In genomic region chr17:43784628-43785101, GRCh38 we compare ENCODE assay signal across 16 cellular contexts. TPM values are rescaled to one million over a fixed set of nuclear protein-coding genes. Genes with fewer than 3 reads are reported as not detected.
DNase-seq lines count a peak whose midpoint lies in the region; ATAC-seq and TF ChIP-seq lines count a peak whose summit lies in the region.
"Had no signal": no experiment of that assay in that cellular context is flagged by ENCODE, and none has a peak within 500 bp of the region (broad histone marks: within the 10 kb centered on the region; RNA-seq: fewer than 3 reads in every experiment).

No MANE protein-coding gene starts in this region.

- H3K79me2 ChIP-seq in GM23248 (ENCODE audit: insufficient read depth) (no peaks in the 10 kb centered on the region), smooth muscle cell (ENCODE audit: low read depth) (no peaks in the 10 kb centered on the region), Karpas-422 (ENCODE audit: low read length) (no peaks in the 10 kb centered on the region)

- H3K9ac ChIP-seq in GM23248 (peak overlapping the region; percentile 47), smooth muscle cell (ENCODE audit: low read depth) (peak overlapping the region; percentile 31), Karpas-422 (ENCODE audit: low read length) (no peak overlapping the region)
- H3K9ac ChIP-seq: neural progenitor cell had no signal

- in situ Hi-C loops in GM23248 (cut with MboI) = no loop called here

- H3K9me3 ChIP-seq in GM23248 (ENCODE audit: low read depth) = no peaks in the 10 kb centered on the region
- no peaks in the 10 kb centered on the region for H3K9me3 ChIP-seq in smooth muscle cell (replicated peaks; ENCODE audit: low read depth)
- no peaks in the 10 kb centered on the region for H3K9me3 ChIP-seq in Karpas-422 (ENCODE audit: low read length)
- H3K9me3 ChIP-seq: heart left ventricle, left lung, thoracic aorta had no signal

- WGBS in GM23248 (ENCODE audit: low coverage in 1 of 2, low lambda C conversion rate in 2 of 2, missing lambda C conversion rate in 2 of 2), 2 experiments = 22 to 23% methylated on average over 5 of the region's 5 CpGs
- WGBS in smooth muscle cell (ENCODE audit: low lambda C conversion rate) = 36% methylated on average over 5 of the region's 5 CpGs

- TF ChIP-seq CTCF in fibroblast of the aortic adventitia (IDR thresholded peaks at IDR 0.05; ENCODE audit: insufficient read depth, low read length) = no peak
- no peak for TF ChIP-seq CTCF in smooth muscle cell (IDR thresholded peaks at IDR 0.05; ENCODE audit: borderline replicate concordance, insufficient read depth, poor library complexity, severe bottlenecking)

- intact Hi-C loops in left cardiac atrium (cut with DNase I) = no loop called here

- peaks cover 18% of the 10 kb centered on the region for H3F3A ChIP-seq in GM23248 (ENCODE audit: insufficient read depth)
- H3F3A ChIP-seq in smooth muscle cell (ENCODE audit: low read depth) = peaks cover 1% of the 10 kb centered on the region

- no peaks in the 10 kb centered on the region for H4K20me1 ChIP-seq in GM23248 (ENCODE audit: insufficient read depth)
- no peaks in the 10 kb centered on the region for H4K20me1 ChIP-seq in smooth muscle cell (ENCODE audit: low read depth)
- H4K20me1 ChIP-seq in Karpas-422 (ENCODE audit: insufficient read depth, low read depth, low read length) = no peaks in the 10 kb centered on the region

- H2AFZ ChIP-seq in GM23248 (0 out of 2 replicates have a peak overlapping the region, but pooled peaks have one; percentile 7), smooth muscle cell (ENCODE audit: low read depth) (peak overlapping the region; percentile 54), Karpas-422 (ENCODE audit: low read length) (no peak overlapping the region)
- H2AFZ ChIP-seq: neural progenitor cell had no signal

- H3K27me3 ChIP-seq in GM23248 (replicated peaks; ENCODE audit: insufficient read depth) (peaks cover 23% of the 10 kb centered on the region), smooth muscle cell (ENCODE audit: low read depth) (no peaks in the 10 kb centered on the region), Karpas-422 (ENCODE audit: low read length) (no peaks in the 10 kb centered on the region)
- H3K27me3 ChIP-seq: heart left ventricle, left lung had no signal

- no peak for ATAC-seq in left cardiac atrium
- ATAC-seq: left lung had no signal

- peaks cover 20% of the 10 kb centered on the region for H3K4me1 ChIP-seq in GM23248 (ENCODE audit: insufficient read depth)
- H3K4me1 ChIP-seq in smooth muscle cell (ENCODE audit: low read depth) = no peaks in the 10 kb centered on the region
- peaks cover 15% of the 10 kb centered on the region for H3K4me1 ChIP-seq in Karpas-422 (ENCODE audit: low read length)

- H3K27ac ChIP-seq in GM23248 (peak overlapping the region; percentile 78), smooth muscle cell (ENCODE audit: low read depth) (peak overlapping the region; percentile 87), Karpas-422 (ENCODE audit: low read length) (no peak overlapping the region)
- H3K27ac ChIP-seq: heart left ventricle, left lung, neural progenitor cell, thoracic aorta had no signal

- no peaks in the 10 kb centered on the region for H3K9me2 ChIP-seq in GM23248 (ENCODE audit: insufficient read depth)
- no peaks in the 10 kb centered on the region for H3K9me2 ChIP-seq in Karpas-422 (replicated peaks; ENCODE audit: insufficient read depth, low read length)

- H3K4me3 ChIP-seq in GM23248 = no peak overlapping the region
- H3K4me3 ChIP-seq in fibroblast of the aortic adventitia (ENCODE audit: low read depth, low read length) = no peak overlapping the region
- H3K4me3 ChIP-seq in smooth muscle cell = no peak overlapping the region
- H3K4me3 ChIP-seq in Karpas-422 (ENCODE audit: low read length) = no peak overlapping the region
- H3K4me3 ChIP-seq: heart left ventricle, left lung, neural progenitor cell, thoracic aorta had no signal

- DNase-seq in GM23248 (peak; percentile 91), amniotic epithelial cell (ENCODE audit: low read depth) (peak; percentile 81), fibroblast of the aortic adventitia (ENCODE audit: low read depth) (peak; percentile 79), smooth muscle cell (lab: John Stamatoyannopoulos, UW; ENCODE audit: unreplicated experiment) (no peak), Karpas-422 (no peak), left cardiac atrium (no peak), MV-4-11 (lab: John Stamatoyannopoulos, UW) (no peak)
- DNase-seq in activated CD8-positive, alpha-beta memory T cell treated with anti-CD3 and anti-CD28 coated beads, Interleukin-2, amount 50 U/mL, for 4 hours = no peak
- DNase-seq: activated naive CD4-positive, alpha-beta T cell treated with anti-CD3 and anti-CD28 coated beads, Interleukin-2, amount 50 U/mL, for 16 hours; heart left ventricle; left lung; NCI-H187; NCI-H748 treated with DMSO at 0.1 percent for 48 hours; Right ventricle myocardium superior had no signal

- H3K4me2 ChIP-seq in GM23248 (ENCODE audit: unreplicated experiment) = peak overlapping the region; percentile 62
- peak overlapping the region; percentile 52 for H3K4me2 ChIP-seq in smooth muscle cell
- no peak overlapping the region for H3K4me2 ChIP-seq in Karpas-422 (ENCODE audit: low read depth, low read length, poor library complexity, severe bottlenecking)
- H3K4me2 ChIP-seq: neural progenitor cell had no signal

- H3K36me3 ChIP-seq in GM23248 (ENCODE audit: low read depth) (no peaks in the 10 kb centered on the region), smooth muscle cell (ENCODE audit: low read depth) (no peaks in the 10 kb centered on the region), Karpas-422 (ENCODE audit: insufficient read depth, low read length) (no peaks in the 10 kb centered on the region)
- H3K36me3 ChIP-seq: heart left ventricle, left lung, neural progenitor cell, thoracic aorta had no signal

RNA-seq across cellular contexts. Expression of gene CFAP97D1, which starts 4.4 kb away (rescaled TPM):
- not detected in 2 replicates for total RNA-seq in GM23248 (2014; rRNA removed; shearing (Covaris generic))
- polyA plus RNA-seq in GM23248 (2016; fragmentation: Nextera tagmentation; extraction: Ambion mirVana) = not detected in 2 replicates
- not detected in 2 replicates for total RNA-seq in fibroblast of the aortic adventitia (ENCODE audit: low replicate concordance)
- total RNA-seq in smooth muscle cell = 0.09 TPM in 2 replicates
- not detected in 2 replicates for polyA plus RNA-seq in smooth muscle cell
- 1.1 TPM in 1 of 2 replicates, not detected in the other for total RNA-seq in Karpas-422 (2014; rRNA removed; shearing (Covaris generic); ENCODE audit: low replicate concordance)
- not detected for total RNA-seq in left cardiac atrium
- total RNA-seq: left lung, Right ventricle myocardium superior, thoracic aorta had no signal
- polyA plus RNA-seq: heart left ventricle had no signal

RNA-seq across cellular contexts. Expression of gene DUSP3, which starts 5.9 kb away (rescaled TPM):
- total RNA-seq in GM23248 (2014; rRNA removed; shearing (Covaris generic)) = 24.9 and 26.3 TPM in 2 replicates
- polyA plus RNA-seq in GM23248 (2016; fragmentation: Nextera tagmentation; extraction: Ambion mirVana) (23.1 and 23.9 TPM in 2 replicates), smooth muscle cell (25.6 and 35.9 TPM in 2 replicates)
- total RNA-seq in fibroblast of the aortic adventitia (ENCODE audit: low replicate concordance) (29.9 and 37.5 TPM in 2 replicates), smooth muscle cell (33.2 and 34.4 TPM in 2 replicates), left cardiac atrium (100 to 1,000 TPM; 149 to 204 TPM)
- 7.9 and 9.5 TPM in 2 replicates for total RNA-seq in Karpas-422 (2014; rRNA removed; shearing (Covaris generic); ENCODE audit: low replicate concordance)

RNA-seq across cellular contexts. Expression of gene SOST, which starts 26.1 kb away (rescaled TPM):
- not detected in 2 replicates for total RNA-seq in GM23248 (2014; rRNA removed; shearing (Covaris generic))
- polyA plus RNA-seq in GM23248 (2016; fragmentation: Nextera tagmentation; extraction: Ambion mirVana) = not detected in 2 replicates
- total RNA-seq in fibroblast of the aortic adventitia (ENCODE audit: low replicate concordance) = 0.09 TPM in 1 of 2 replicates, not detected in the other
- total RNA-seq in smooth muscle cell = not detected in 2 replicates
- not detected in 2 replicates for polyA plus RNA-seq in smooth muscle cell
- total RNA-seq in Karpas-422 (2014; rRNA removed; shearing (Covaris generic); ENCODE audit: low replicate concordance) = not detected in 2 replicates
- not detected for total RNA-seq in left cardiac atrium
- total RNA-seq: heart left ventricle, Right ventricle myocardium superior had no signal
- polyA plus RNA-seq: heart left ventricle had no signal

RNA-seq across cellular contexts. Expression of gene MPP3, which starts 48.3 kb away (rescaled TPM):
- total RNA-seq in GM23248 (2014; rRNA removed; shearing (Covaris generic)) = 6.3 and 11.1 TPM in 2 replicates
- polyA plus RNA-seq in GM23248 (2016; fragmentation: Nextera tagmentation; extraction: Ambion mirVana) (4.8 and 6.6 TPM in 2 replicates), smooth muscle cell (7.7 and 8.1 TPM in 2 replicates)
- total RNA-seq in fibroblast of the aortic adventitia (ENCODE audit: low replicate concordance) (5.7 and 9.6 TPM in 2 replicates), smooth muscle cell (6.7 and 11.6 TPM in 2 replicates), left cardiac atrium (10 to 100 TPM; 30.7 to 74.2 TPM)
- not detected in 2 replicates for total RNA-seq in Karpas-422 (2014; rRNA removed; shearing (Covaris generic); ENCODE audit: low replicate concordance)

Comparison
In these comparisons a context has a peak if more than half of its experiments do, and no peak if none do; other contexts are left out.
1. DNase-seq: peak in GM23248 (single experiment), amniotic epithelial cell (single experiment) and fibroblast of the aortic adventitia (single experiment); none in smooth muscle cell (single experiment), activated CD8-positive, alpha-beta memory T cell treated with anti-CD3 and anti-CD28 coated beads, Interleukin-2, amount 50 U/mL, for 4 hours (single experiment), Karpas-422 (single experiment), left cardiac atrium (single experiment) and MV-4-11 (single experiment).